ENCODE assay signal across 1 cellular context in genomic region chr3:16400143-16400935, GRCh38.
TF ChIP-seq lines count a peak whose summit lies in the region.

No MANE protein-coding gene starts in this region.

TF ChIP-seq in WTC11, 78 proteins besides CTCF, POLR2A, EP300 and RAD21 (continued from another document):
- TF ChIP-seq AR (CRISPR knock-in tag; IDR thresholded peaks at IDR 0.05) (no peak), JUN (CRISPR knock-in tag; IDR thresholded peaks at IDR 0.05) (no peak), RELA (CRISPR knock-in tag; IDR thresholded peaks at IDR 0.05; ENCODE audit: borderline replicate concordance) (no peak), MAX (CRISPR knock-in tag; IDR thresholded peaks at IDR 0.05) (no peak), CREM (CRISPR knock-in tag; IDR thresholded peaks at IDR 0.05) (no peak), ZNF416 (CRISPR knock-in tag; IDR thresholded peaks at IDR 0.05) (no peak), ZMAT4 (CRISPR knock-in tag; IDR thresholded peaks at IDR 0.05) (no peak), USF2 (CRISPR knock-in tag; IDR thresholded peaks at IDR 0.05) (no peak), TCF7 (CRISPR knock-in tag; IDR thresholded peaks at IDR 0.05; ENCODE audit: low read depth) (no peak), ERG (CRISPR knock-in tag; IDR thresholded peaks at IDR 0.05) (no peak), PRDM15 (CRISPR knock-in tag; IDR thresholded peaks at IDR 0.05) (no peak), ZNF423 (CRISPR knock-in tag; IDR thresholded peaks at IDR 0.05) (no peak), ATF3 (CRISPR knock-in tag; conservative IDR thresholded peaks at IDR 0.05) (no peak), ZNF425 (CRISPR knock-in tag; conservative IDR thresholded peaks at IDR 0.05) (no peak), SMAD4 (CRISPR knock-in tag; IDR thresholded peaks at IDR 0.05) (no peak), MXD4 (CRISPR knock-in tag; IDR thresholded peaks at IDR 0.05; ENCODE audit: borderline replicate concordance) (no peak)
TF ChIP-seq in WTC11: peak in this region for 0.
